Comparison of ENCODE assay signal across 21 cellular contexts in the genomic region with DNA sequence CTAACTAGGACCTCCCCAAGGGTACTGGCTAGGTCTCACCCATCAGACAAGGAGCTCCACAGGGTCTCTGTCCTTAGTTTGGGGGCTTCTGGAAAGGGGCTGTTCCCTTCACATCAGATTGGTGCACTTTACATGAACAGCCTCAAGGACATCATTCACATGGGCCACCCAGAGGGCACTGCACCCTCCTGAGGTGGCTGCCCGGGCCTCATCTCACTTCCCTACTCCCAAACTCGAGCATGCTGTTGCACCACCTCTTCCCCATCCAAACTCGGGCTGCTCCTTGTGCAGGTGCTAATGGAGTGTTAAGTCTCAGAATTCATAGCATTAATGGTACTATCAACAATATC. TPM values are rescaled to one million over a fixed set of nuclear protein-coding genes. Genes with fewer than 3 reads are reported as not detected.
A peak's percentile ranks its signal among the peaks of the same experiment; 100 is the strongest.
DNase-seq lines count a peak whose midpoint lies in the region; ATAC-seq and TF ChIP-seq lines count a peak whose summit lies in the region.
"Had no signal": no experiment of that assay in that cellular context is flagged by ENCODE, and none has a peak within 500 bp of the region (broad histone marks: within the 10 kb centered on the region; RNA-seq: fewer than 3 reads in every experiment).

No MANE protein-coding gene starts in this region.

- TF ChIP-seq CTCF in OCI-LY3 (IDR thresholded peaks at IDR 0.05; ENCODE audit: low read depth, low read length) (no peak), neural progenitor cell (IDR thresholded peaks at IDR 0.05) (no peak), breast epithelium (IDR thresholded peaks at IDR 0.05) (no peak)

- H3K4me1 Mint-ChIP-seq in activated CD4-positive, alpha-beta memory T cell treated with anti-CD3 and anti-CD28 coated beads, Interleukin-2, amount 10 ng/mL, durations not matched to agents 7 days and 5 days, result peaks cover 28% of the 10 kb centered on the region
- peaks cover 32% of the 10 kb centered on the region for H3K4me1 Mint-ChIP-seq in activated CD4-positive, alpha-beta memory T cell treated with anti-CD3 and anti-CD28 coated beads for 36 hours (ENCODE audit: low read depth)
- H3K4me1 Mint-ChIP-seq in neural progenitor cell, result peaks cover 16% of the 10 kb centered on the region
- H3K4me1 Mint-ChIP-seq: CD14-positive monocyte had no signal

- no peak for DNase-seq in activated CD4-positive, alpha-beta memory T cell treated with anti-CD3 and anti-CD28 coated beads, Interleukin-2, amount 10 ng/mL, durations not matched to agents 7 days and 5 days
- DNase-seq in activated CD4-positive, alpha-beta memory T cell treated with anti-CD3 and anti-CD28 coated beads for 36 hours, result no peak
- no peak for DNase-seq in neural progenitor cell (ENCODE audit: low spot score)
- DNase-seq in UCSD-AML1 (lab: John Stamatoyannopoulos, UW; ENCODE audit: unreplicated experiment), result no peak
- DNase-seq in activated effector memory CD4-positive, alpha-beta T cell treated with anti-CD3 and anti-CD28 coated beads, Interleukin-2, amount 50 U/mL, for 16 hours, result no peak
- DNase-seq in breast epithelium (ENCODE audit: low spot score in 2 of 2), result no peak
- DNase-seq: DMS79 treated with DMSO at 0.1 percent for 48 hours, H9, left ventricle myocardium inferior, MV-4-11, NCI-H2107, NCI-H526 treated with DMSO at 0.1 percent for 48 hours, PC-3, small intestine had no signal

- intact Hi-C loops in activated CD4-positive, alpha-beta memory T cell treated with anti-CD3 and anti-CD28 coated beads for 36 hours (cut with micrococcal nuclease), result loop anchor here (1.0 to 2.0 kb wide), 3 partner anchors 28 to 55 kb away; no protein-coding TSS in a partner anchor
- intact Hi-C loops in breast epithelium (cut with DNase I; ENCODE audit: low total_unique reads), result no loop called here

- H3K27me3 Mint-ChIP-seq in activated CD4-positive, alpha-beta memory T cell treated with anti-CD3 and anti-CD28 coated beads, Interleukin-2, amount 10 ng/mL, durations not matched to agents 7 days and 5 days, result no peaks in the 10 kb centered on the region
- no peaks in the 10 kb centered on the region for H3K27me3 Mint-ChIP-seq in activated CD4-positive, alpha-beta memory T cell treated with anti-CD3 and anti-CD28 coated beads for 36 hours
- peaks cover 9% of the 10 kb centered on the region for H3K27me3 Mint-ChIP-seq in neural progenitor cell (ENCODE audit: insufficient read depth, low read depth)
- H3K27me3 Mint-ChIP-seq: activated naive CD4-positive, alpha-beta T cell treated with anti-CD3 and anti-CD28 coated beads, Interleukin-2, amount 50 U/mL, for 24 hours; brain had no signal

- no peaks in the 10 kb centered on the region for H3F3A ChIP-seq in neural progenitor cell (ENCODE audit: low read depth)

- H3K4me1 ChIP-seq in OCI-LY3 (ENCODE audit: low read length) (peaks cover 68% of the 10 kb centered on the region), neural progenitor cell (peaks cover 12% of the 10 kb centered on the region), breast epithelium (no peaks in the 10 kb centered on the region)
- H3K4me1 ChIP-seq: vagina had no signal

- H2AFZ ChIP-seq in OCI-LY3 (ENCODE audit: low read depth, low read length) (no peak overlapping the region), neural progenitor cell (replicated peaks) (no peak overlapping the region)

- ATAC-seq in GM21717 (IDR thresholded peaks at IDR 0.05; ENCODE audit: unreplicated experiment), result peak; percentile 8

- POLR2A ChIA-PET in activated CD4-positive, alpha-beta memory T cell treated with anti-CD3 and anti-CD28 coated beads, Interleukin-2, amount 10 ng/mL, durations not matched to agents 7 days and 5 days (lab: Charles Lee), result interaction anchor here (1.0 kb wide), 1 partner anchor 13 kb away, joined by 3 read pairs; no protein-coding TSS in a partner anchor
- POLR2A ChIA-PET in activated CD4-positive, alpha-beta memory T cell treated with anti-CD3 and anti-CD28 coated beads for 36 hours (lab: Charles Lee), result interaction anchor here (1.0 kb wide), 1 partner anchor 47 kb away, joined by 3 read pairs; no protein-coding TSS in a partner anchor

- H3K27ac ChIP-seq in OCI-LY3 (ENCODE audit: low read length) (no peak overlapping the region), neural progenitor cell (no peak overlapping the region), breast epithelium (no peak overlapping the region)
- H3K27ac ChIP-seq: left ventricle myocardium inferior, SK-N-MC, vagina had no signal

- H3K9ac ChIP-seq in OCI-LY3 (ENCODE audit: low read length) (no peak overlapping the region), neural progenitor cell (no peak overlapping the region)

- H3K27me3 ChIP-seq in OCI-LY3 (ENCODE audit: low read depth, low read length) (no peaks in the 10 kb centered on the region), neural progenitor cell (no peaks in the 10 kb centered on the region), breast epithelium (no peaks in the 10 kb centered on the region)
- H3K27me3 ChIP-seq: vagina had no signal

- no peak overlapping the region for H3K4me3 Mint-ChIP-seq in activated CD4-positive, alpha-beta memory T cell treated with anti-CD3 and anti-CD28 coated beads, Interleukin-2, amount 10 ng/mL, durations not matched to agents 7 days and 5 days
- H3K4me3 Mint-ChIP-seq in activated CD4-positive, alpha-beta memory T cell treated with anti-CD3 and anti-CD28 coated beads for 36 hours, result no peak overlapping the region
- H3K4me3 Mint-ChIP-seq in neural progenitor cell, result no peak overlapping the region
- H3K4me3 Mint-ChIP-seq: activated naive CD4-positive, alpha-beta T cell treated with anti-CD3 and anti-CD28 coated beads, Interleukin-2, amount 50 U/mL, for 24 hours; CD14-positive monocyte; H9 had no signal

- CTCF ChIA-PET in activated CD4-positive, alpha-beta memory T cell treated with anti-CD3 and anti-CD28 coated beads, Interleukin-2, amount 10 ng/mL, durations not matched to agents 7 days and 5 days (lab: Charles Lee), result no interaction called here
- CTCF ChIA-PET in activated CD4-positive, alpha-beta memory T cell treated with anti-CD3 and anti-CD28 coated beads for 36 hours (lab: Charles Lee), result interaction anchor here (1.1 kb wide), 1 partner anchor 61 kb away, joined by 3 read pairs; no protein-coding TSS in a partner anchor

- H3K4me3 ChIP-seq in OCI-LY3 (ENCODE audit: low read length) (peak overlapping the region; percentile 42), neural progenitor cell (no peak overlapping the region), breast epithelium (no peak overlapping the region)
- H3K4me3 ChIP-seq: left ventricle myocardium inferior, SK-N-MC, vagina had no signal

- no peaks in the 10 kb centered on the region for H3K9me3 ChIP-seq in OCI-LY3 (ENCODE audit: insufficient read depth, low read length)
- H3K9me3 ChIP-seq in neural progenitor cell (ENCODE audit: low read depth), result no peaks in the 10 kb centered on the region
- no peaks in the 10 kb centered on the region for H3K9me3 ChIP-seq in breast epithelium
- H3K9me3 ChIP-seq: left ventricle myocardium inferior, vagina had no signal

- H3K36me3 Mint-ChIP-seq in activated CD4-positive, alpha-beta memory T cell treated with anti-CD3 and anti-CD28 coated beads, Interleukin-2, amount 10 ng/mL, durations not matched to agents 7 days and 5 days (ENCODE audit: low read depth), result no peaks in the 10 kb centered on the region
- no peaks in the 10 kb centered on the region for H3K36me3 Mint-ChIP-seq in activated CD4-positive, alpha-beta memory T cell treated with anti-CD3 and anti-CD28 coated beads for 36 hours
- no peaks in the 10 kb centered on the region for H3K36me3 Mint-ChIP-seq in neural progenitor cell

- peak overlapping the region; percentile 1 for H3K27ac Mint-ChIP-seq in activated CD4-positive, alpha-beta memory T cell treated with anti-CD3 and anti-CD28 coated beads, Interleukin-2, amount 10 ng/mL, durations not matched to agents 7 days and 5 days
- no peak overlapping the region for H3K27ac Mint-ChIP-seq in activated CD4-positive, alpha-beta memory T cell treated with anti-CD3 and anti-CD28 coated beads for 36 hours
- peak overlapping the region; percentile 68 for H3K27ac Mint-ChIP-seq in neural progenitor cell
- H3K27ac Mint-ChIP-seq: activated naive CD4-positive, alpha-beta T cell treated with anti-CD3 and anti-CD28 coated beads, Interleukin-2, amount 50 U/mL, for 24 hours had no signal

- H3K36me3 ChIP-seq in OCI-LY3 (replicated peaks; ENCODE audit: low read depth, low read length) (no peaks in the 10 kb centered on the region), neural progenitor cell (no peaks in the 10 kb centered on the region), breast epithelium (no peaks in the 10 kb centered on the region)
- H3K36me3 ChIP-seq: vagina had no signal

- H3K79me2 ChIP-seq in OCI-LY3 (ENCODE audit: low read length) (no peaks in the 10 kb centered on the region), neural progenitor cell (ENCODE audit: low read depth) (no peaks in the 10 kb centered on the region)

- H4K20me1 ChIP-seq in OCI-LY3 (ENCODE audit: insufficient read depth, low read length), result no peaks in the 10 kb centered on the region
- no peaks in the 10 kb centered on the region for H4K20me1 ChIP-seq in neural progenitor cell (ENCODE audit: low read depth)

- peak overlapping the region; percentile 71 for H3K4me2 ChIP-seq in OCI-LY3 (ENCODE audit: low read length)
- no peak overlapping the region for H3K4me2 ChIP-seq in neural progenitor cell

- H3K9me3 Mint-ChIP-seq in activated CD4-positive, alpha-beta memory T cell treated with anti-CD3 and anti-CD28 coated beads, Interleukin-2, amount 10 ng/mL, durations not matched to agents 7 days and 5 days, result no peaks in the 10 kb centered on the region
- no peaks in the 10 kb centered on the region for H3K9me3 Mint-ChIP-seq in activated CD4-positive, alpha-beta memory T cell treated with anti-CD3 and anti-CD28 coated beads for 36 hours
- H3K9me3 Mint-ChIP-seq in neural progenitor cell, result no peaks in the 10 kb centered on the region
- H3K9me3 Mint-ChIP-seq: activated naive CD4-positive, alpha-beta T cell treated with anti-CD3 and anti-CD28 coated beads, Interleukin-2, amount 50 U/mL, for 24 hours; CD14-positive monocyte; H9 had no signal

- no peak for TF ChIP-seq POLR2A in breast epithelium (IDR thresholded peaks at IDR 0.05)

RNA-seq across cellular contexts. Expression of gene RAB11A, which starts 48.1 kb away (rescaled TPM):
- 100 to 1,000 TPM; 192 to 193 TPM for total RNA-seq in activated CD4-positive, alpha-beta memory T cell treated with anti-CD3 and anti-CD28 coated beads, Interleukin-2, amount 10 ng/mL, durations not matched to agents 7 days and 5 days
- 100 to 1,000 TPM; 171 to 181 TPM for total RNA-seq in activated CD4-positive, alpha-beta memory T cell treated with anti-CD3 and anti-CD28 coated beads for 36 hours
- total RNA-seq in neural progenitor cell (ENCODE audit: low replicate concordance) (261 and 482 TPM in 2 replicates), breast epithelium (100 to 1,000 TPM; 108 to 156 (median 147) TPM)
